Comparison of ENCODE assay signal across 1 cellular context in genomic region chr9:114806571-114806970, GRCh38.
TF ChIP-seq lines count a peak whose summit lies in the region.

No MANE protein-coding gene starts in this region.

TF ChIP-seq in SK-N-SH, 30 proteins besides CTCF, POLR2A, EP300 and RAD21:
- no peak for TF ChIP-seq USF1 (IDR thresholded peaks at IDR 0.05; ENCODE audit: borderline replicate concordance, low read depth)
- TF ChIP-seq CHD2 (IDR thresholded peaks at IDR 0.05; ENCODE audit: low read length, partially characterized antibody): no peak
- no peak for TF ChIP-seq MAX (IDR thresholded peaks at IDR 0.05; ENCODE audit: low read depth)
